8 cellular contexts compared by ENCODE assay signal in genomic region chr17:56499799-56500388, GRCh38.
DNase-seq lines count a peak whose midpoint lies in the region; ATAC-seq and TF ChIP-seq lines count a peak whose summit lies in the region.
"Had no signal": no experiment of that assay in that cellular context is flagged by ENCODE, and none has a peak within 500 bp of the region (broad histone marks: within the 10 kb centered on the region; RNA-seq: fewer than 3 reads in every experiment).

No MANE protein-coding gene starts in this region.

- no peaks in the 10 kb centered on the region for H3K27me3 Mint-ChIP-seq in neural crest cell (ENCODE audit: low read depth)

- no peak overlapping the region for H3K27ac Mint-ChIP-seq in neural crest cell (ENCODE audit: unreplicated experiment)

- H3K9me3 Mint-ChIP-seq in neural crest cell = no peaks in the 10 kb centered on the region
- H3K9me3 Mint-ChIP-seq: naive thymus-derived CD8-positive, alpha-beta T cell had no signal

- no peaks in the 10 kb centered on the region for H3K36me3 Mint-ChIP-seq in neural crest cell (ENCODE audit: low read depth)
- H3K36me3 Mint-ChIP-seq: naive thymus-derived CD8-positive, alpha-beta T cell had no signal

- ATAC-seq in HG03097 (IDR thresholded peaks at IDR 0.05; ENCODE audit: low FRiP score, unreplicated experiment) (no peak), GM19467 (IDR thresholded peaks at IDR 0.05; ENCODE audit: unreplicated experiment) (no peak)
- ATAC-seq: naive thymus-derived CD8-positive, alpha-beta T cell had no signal

- TF ChIP-seq CTCF in GM10266 (IDR thresholded peaks at IDR 0.05; ENCODE audit: control insufficient read depth, insufficient read depth, low read depth, missing control alignments) = peak; percentile 34
- peak; percentile 65 for TF ChIP-seq CTCF in neural crest cell (conservative IDR thresholded peaks at IDR 0.05)

- DNase-seq in GM10266 (ENCODE audit: extremely low spot score) (no peak), M059J (ENCODE audit: low read depth) (peak; percentile 27), astrocyte of the hippocampus (ENCODE audit: low read depth, low spot score) (peak; percentile 32), neural crest cell (ENCODE audit: low read depth, low spot score) (no peak), mesenteric fat pad (ENCODE audit: low spot score) (no peak)

- H3K4me1 Mint-ChIP-seq in neural crest cell = no peaks in the 10 kb centered on the region
- H3K4me1 Mint-ChIP-seq: naive thymus-derived CD8-positive, alpha-beta T cell had no signal

- H3K4me3 Mint-ChIP-seq in neural crest cell = no peak overlapping the region
- H3K4me3 Mint-ChIP-seq: naive thymus-derived CD8-positive, alpha-beta T cell had no signal

Comparison
In these comparisons a context has a peak if more than half of its experiments do, and no peak if none do; other contexts are left out.
1. DNase-seq: peak in M059J (single experiment) and astrocyte of the hippocampus (single experiment); none in GM10266 (single experiment), neural crest cell (single experiment) and mesenteric fat pad (single experiment).